15 cellular contexts compared by ENCODE assay signal in the genomic region with DNA sequence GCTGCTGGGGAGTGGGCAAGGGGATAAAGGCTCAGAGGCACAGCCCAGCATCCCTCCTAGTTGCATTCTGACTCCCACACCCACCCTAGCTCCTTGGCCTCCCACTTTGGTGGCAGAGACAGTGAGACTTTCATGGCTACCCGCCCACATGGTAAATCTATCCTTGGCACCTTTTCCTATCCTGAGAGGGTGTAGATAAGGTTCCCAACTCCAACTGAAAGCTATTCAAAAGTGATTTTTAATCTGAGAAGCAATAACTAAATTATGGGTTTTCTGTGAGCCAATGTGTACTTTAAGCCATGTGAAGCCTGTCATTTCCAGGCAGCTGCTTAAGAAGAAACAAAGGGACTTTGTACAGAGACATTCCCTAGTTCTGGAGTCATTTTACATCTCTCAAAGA. TPM values are rescaled to one million over a fixed set of nuclear protein-coding genes. Genes with fewer than 3 reads are reported as not detected.
DNase-seq lines count a peak whose midpoint lies in the region; ATAC-seq and TF ChIP-seq lines count a peak whose summit lies in the region.
"Had no signal": no experiment of that assay in that cellular context is flagged by ENCODE, and none has a peak within 500 bp of the region (broad histone marks: within the 10 kb centered on the region; RNA-seq: fewer than 3 reads in every experiment).

No MANE protein-coding gene starts in this region.

- no peaks in the 10 kb centered on the region for H3K27me3 ChIP-seq in body of pancreas
- no peaks in the 10 kb centered on the region for H3K27me3 ChIP-seq in muscle layer of duodenum (ENCODE audit: low read depth, low read length)
- no peaks in the 10 kb centered on the region for H3K27me3 ChIP-seq in tibial nerve
- no peaks in the 10 kb centered on the region for H3K27me3 ChIP-seq in ovary
- H3K27me3 ChIP-seq: upper lobe of left lung had no signal

- intact Hi-C loops in body of pancreas (cut with DNase I) (no loop called here), ovary (cut with DNase I) (no loop called here)

- H3K9me3 ChIP-seq in body of pancreas (no peaks in the 10 kb centered on the region), muscle layer of duodenum (ENCODE audit: control insufficient read depth in 1 of 2, low read length in 2 of 2) (no peaks in the 10 kb centered on the region), tibial nerve (no peaks in the 10 kb centered on the region), ovary (no peaks in the 10 kb centered on the region)
- H3K9me3 ChIP-seq: upper lobe of left lung had no signal

- TF ChIP-seq EP300 in tibial nerve (IDR thresholded peaks at IDR 0.05) (peak in 1 of 2 donors; percentile 50), ovary (IDR thresholded peaks at IDR 0.05) (no peak)

- H3K36me3 ChIP-seq in body of pancreas (replicated peaks in 1 of 2; ENCODE audit: insufficient read depth in 1 of 2, low read depth in 2 of 2): peaks cover 0 to 1% of the 10 kb centered on the region in 2 donors
- H3K36me3 ChIP-seq in muscle layer of duodenum (ENCODE audit: control insufficient read depth in 1 of 2, insufficient read depth in 2 of 2, low read length in 2 of 2): peaks cover 0 to 33% of the 10 kb centered on the region in 2 donors
- peaks cover 0 to 45% (median 0%) of the 10 kb centered on the region in 3 donors for H3K36me3 ChIP-seq in tibial nerve
- no peaks in the 10 kb centered on the region for H3K36me3 ChIP-seq in ovary

- TF ChIP-seq POLR2A in body of pancreas (IDR thresholded peaks at IDR 0.05) (no peak), tibial nerve (IDR thresholded peaks at IDR 0.05) (no peak), ovary (IDR thresholded peaks at IDR 0.05) (no peak)

- TF ChIP-seq CTCF in body of pancreas (IDR thresholded peaks at IDR 0.05) (no peak), tibial nerve (IDR thresholded peaks at IDR 0.05) (no peak), ovary (IDR thresholded peaks at IDR 0.05) (no peak)

- 21 to 26% methylated on average over 1 of the region's 1 CpG for WGBS in body of pancreas, 2 donors
- WGBS in tibial nerve, 2 donors: 30 to 42% methylated on average over 1 of the region's 1 CpG
- 92 to 96% (median 95%) methylated on average over 1 of the region's 1 CpG for WGBS in ovary, 3 donors

- peak overlapping the region in 3 of 4 donors; percentile 31 to 63 (median 58) for H3K27ac ChIP-seq in body of pancreas
- H3K27ac ChIP-seq in muscle layer of duodenum (ENCODE audit: low read length): peak overlapping the region; percentile 52
- peak overlapping the region; percentile 64 to 91 (median 78) for H3K27ac ChIP-seq in tibial nerve
- no peak overlapping the region for H3K27ac ChIP-seq in ovary
- H3K27ac ChIP-seq: KMS-11, RWPE1 had no signal

- H3K4me3 ChIP-seq in body of pancreas (no peak overlapping the region), muscle layer of duodenum (ENCODE audit: low read depth in 1 of 2, low read length in 2 of 2) (no peak overlapping the region), tibial nerve (no peak overlapping the region), ovary (no peak overlapping the region)
- H3K4me3 ChIP-seq: coronary artery, upper lobe of left lung had no signal

- peak; percentile 57 for DNase-seq in NCI-H2196 (lab: John Stamatoyannopoulos, UW; ENCODE audit: unreplicated experiment)
- DNase-seq in NCI-H2196 treated with DMSO at 0.1 percent for 48 hours (lab: John Stamatoyannopoulos, UW; ENCODE audit: unreplicated experiment): no peak
- DNase-seq in body of pancreas: no peak
- no peak for DNase-seq in tibial nerve (ENCODE audit: low spot score in 2 of 2)
- no peak for DNase-seq in activated CD8-positive, alpha-beta memory T cell treated with anti-CD3 and anti-CD28 coated beads, Interleukin-2, amount 50 U/mL, for 48 hours
- DNase-seq in ovary: no peak
- DNase-seq: activated naive CD4-positive, alpha-beta T cell treated with anti-CD3 and anti-CD28 coated beads, Interleukin-2, amount 50 U/mL, for 16 hours; DMS 273 treated with DMSO at 0.1 percent for 48 hours; NCI-H446 treated with DMSO at 0.1 percent for 48 hours; upper lobe of left lung had no signal

- peaks cover 45% of the 10 kb centered on the region for H3K4me1 ChIP-seq in body of pancreas
- H3K4me1 ChIP-seq in muscle layer of duodenum (ENCODE audit: control insufficient read depth in 1 of 2, insufficient read depth in 2 of 2, low read length in 2 of 2): peaks cover 22 to 31% of the 10 kb centered on the region in 2 donors
- H3K4me1 ChIP-seq in tibial nerve: peaks cover 4 to 93% (median 46%) of the 10 kb centered on the region in 4 donors
- peaks cover 7% of the 10 kb centered on the region for H3K4me1 ChIP-seq in ovary (ENCODE audit: insufficient read depth)

- ATAC-seq in body of pancreas (peak; percentile 63), HG02588 (IDR thresholded peaks at IDR 0.05; ENCODE audit: unreplicated experiment) (no peak)

RNA-seq across cellular contexts. Expression of gene LAMB1, which starts 9.1 kb away (rescaled TPM):
- total RNA-seq in body of pancreas (100 to 1,000 TPM in 1 of 2 donors, 10 to 100 TPM in 1; 91.6 to 130 TPM), tibial nerve (100 to 1,000 TPM; 232 to 563 (median 357) TPM), ovary (100 to 1,000 TPM in 1 of 7 donors, 10 to 100 TPM in 6; 10.2 to 151 (median 65.0) TPM)
- 100 to 1,000 TPM in 1 of 2 donors, 10 to 100 TPM in 1; 49.2 to 148 TPM for polyA plus RNA-seq in ovary

Comparison
In these comparisons a context has a peak if more than half of its experiments do, and no peak if none do; other contexts are left out.
1. H3K27ac ChIP-seq: peak in body of pancreas (3 of 4), muscle layer of duodenum (single experiment) and tibial nerve (4 of 4); none in ovary (0 of 2).